30 cellular contexts compared by ENCODE assay signal in the genomic region with DNA sequence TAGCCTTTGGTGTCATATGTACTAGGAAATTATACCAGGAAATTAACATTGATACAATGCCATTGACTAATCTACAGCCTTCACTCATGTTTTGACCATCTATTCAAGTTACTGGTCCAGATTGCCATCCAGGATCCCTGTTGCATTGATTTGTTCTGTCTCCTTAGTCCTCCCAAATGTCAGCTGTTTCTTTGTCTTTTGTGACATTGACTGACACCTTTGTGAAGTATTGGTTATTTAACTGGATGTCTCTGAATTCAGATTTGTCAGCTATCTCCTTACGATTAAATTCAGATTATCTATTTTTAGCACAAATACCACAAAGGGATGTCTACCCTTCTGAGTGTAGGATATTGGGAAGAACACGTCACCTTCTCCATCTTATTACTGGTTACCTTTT.
A peak's percentile ranks its signal among the peaks of the same experiment; 100 is the strongest.
DNase-seq lines count a peak whose midpoint lies in the region; ATAC-seq, FAIRE-seq and TF ChIP-seq lines count a peak whose summit lies in the region.
"Had no signal": no experiment of that assay in that cellular context is flagged by ENCODE, and none has a peak within 500 bp of the region (broad histone marks: within the 10 kb centered on the region; RNA-seq: fewer than 3 reads in every experiment).

No MANE protein-coding gene starts in this region.

- peak; percentile 36 for FAIRE-seq in HTR-8/SVneo (lab: Jason Lieb, UNC)
- FAIRE-seq: A204.1, A549 had no signal

- DNase-seq in HTR-8/SVneo (ENCODE audit: insufficient read length, low spot score): no peak
- no peak for DNase-seq in activated CD8-positive, alpha-beta memory T cell treated with anti-CD3 and anti-CD28 coated beads for 24 hours
- DNase-seq: 8988T; ACHN; AML-193; BE2C; C1 segment of cervical spinal cord; Caco-2; Calu3; CD4-positive, alpha-beta memory T cell; CD4-positive, alpha-beta T cell; CD4-positive, CD25-positive, alpha-beta regulatory T cell; CD8-positive, alpha-beta memory T cell; CD8-positive, alpha-beta T cell; COR-L47; DMS 273 treated with DMSO at 0.1 percent for 48 hours; DMS153; DMS53; DMS79; DMS79 treated with DMSO at 0.1 percent for 48 hours; DND-41; EL had no signal

- TF ChIP-seq RAD21 in neural cell (conservative IDR thresholded peaks at IDR 0.05): no peak

- ATAC-seq in GM21723 (IDR thresholded peaks at IDR 0.05; ENCODE audit: unreplicated experiment): no peak
- ATAC-seq: A549; CD8-positive, alpha-beta T cell had no signal

- no peaks in the 10 kb centered on the region for H3K79me2 ChIP-seq in neural cell (replicated peaks; ENCODE audit: insufficient read depth, low read length)

- no peaks in the 10 kb centered on the region for H3K9me3 ChIP-seq in neural cell (ENCODE audit: low read length)
- H3K9me3 ChIP-seq: A549; BE2C; BLaER1 treated with 17β-estradiol and CSF1 and Interleukin-3, amounts not matched to agents 10 nM and 100 nM; Caco-2 had no signal

- TF ChIP-seq CTCF in neural cell (IDR thresholded peaks at IDR 0.05; ENCODE audit: poor library complexity, severe bottlenecking): no peak

- peak; percentile 98 for TF ChIP-seq EP300 in neural cell (conservative IDR thresholded peaks at IDR 0.05; ENCODE audit: poor library complexity, severe bottlenecking)

- no peaks in the 10 kb centered on the region for H3K27me3 ChIP-seq in neural cell (ENCODE audit: insufficient read depth, low read depth, low read length)
- H3K27me3 ChIP-seq: BE2C; BLaER1; BLaER1 treated with 17β-estradiol and CSF1 and Interleukin-3, amounts not matched to agents 10 nM and 100 nM had no signal

- H3K36me3 ChIP-seq in neural cell (ENCODE audit: insufficient read depth, low read length): no peaks in the 10 kb centered on the region
- H3K36me3 ChIP-seq: BE2C; BLaER1; BLaER1 treated with 17β-estradiol and CSF1 and Interleukin-3, amounts not matched to agents 10 nM and 100 nM had no signal

- no peaks in the 10 kb centered on the region for H3K9me2 ChIP-seq in neural cell (ENCODE audit: insufficient read depth, low read length)

- H4K20me1 ChIP-seq in neural cell (ENCODE audit: insufficient read depth): no peaks in the 10 kb centered on the region
- H4K20me1 ChIP-seq: BLaER1; BLaER1 treated with 17β-estradiol and CSF1 and Interleukin-3, amounts not matched to agents 10 nM and 100 nM had no signal

- H3K4me2 ChIP-seq in neural cell (ENCODE audit: low read length): peak overlapping the region; percentile 8
- H3K4me2 ChIP-seq: A549; BLaER1; BLaER1 treated with 17β-estradiol and CSF1 and Interleukin-3, amounts not matched to agents 10 nM and 100 nM had no signal

- H3K9ac ChIP-seq in neural cell (ENCODE audit: low read length): peak overlapping the region; percentile 29
- H3K9ac ChIP-seq: BLaER1; BLaER1 treated with 17β-estradiol and CSF1 and Interleukin-3, amounts not matched to agents 10 nM and 100 nM had no signal

- H3K27ac ChIP-seq in neural cell (ENCODE audit: low read length): peak overlapping the region; percentile 87
- H3K27ac ChIP-seq: 22Rv1; A549; BLaER1; BLaER1 treated with 17β-estradiol and CSF1 and Interleukin-3, amounts not matched to agents 10 nM and 100 nM; C4-2B had no signal

- peak overlapping the region; percentile 22 for H3K4me3 ChIP-seq in neural cell (ENCODE audit: low read length)
- H3K4me3 ChIP-seq: A549; BLaER1; BLaER1 treated with 17β-estradiol and CSF1 and Interleukin-3, amounts not matched to agents 10 nM and 100 nM had no signal

- H3F3A ChIP-seq in neural cell (ENCODE audit: insufficient read depth, low read length, poor library complexity, severe bottlenecking): no peaks in the 10 kb centered on the region

- H2AFZ ChIP-seq in neural cell (ENCODE audit: low read depth, low read length): no peak overlapping the region

TF ChIP-seq in neural cell, 6 proteins besides CTCF, POLR2A, EP300 and RAD21:
- TF ChIP-seq POLR2AphosphoS5 (IDR thresholded peaks at IDR 0.05): peak; percentile 61
- TF ChIP-seq, protein P1, sequence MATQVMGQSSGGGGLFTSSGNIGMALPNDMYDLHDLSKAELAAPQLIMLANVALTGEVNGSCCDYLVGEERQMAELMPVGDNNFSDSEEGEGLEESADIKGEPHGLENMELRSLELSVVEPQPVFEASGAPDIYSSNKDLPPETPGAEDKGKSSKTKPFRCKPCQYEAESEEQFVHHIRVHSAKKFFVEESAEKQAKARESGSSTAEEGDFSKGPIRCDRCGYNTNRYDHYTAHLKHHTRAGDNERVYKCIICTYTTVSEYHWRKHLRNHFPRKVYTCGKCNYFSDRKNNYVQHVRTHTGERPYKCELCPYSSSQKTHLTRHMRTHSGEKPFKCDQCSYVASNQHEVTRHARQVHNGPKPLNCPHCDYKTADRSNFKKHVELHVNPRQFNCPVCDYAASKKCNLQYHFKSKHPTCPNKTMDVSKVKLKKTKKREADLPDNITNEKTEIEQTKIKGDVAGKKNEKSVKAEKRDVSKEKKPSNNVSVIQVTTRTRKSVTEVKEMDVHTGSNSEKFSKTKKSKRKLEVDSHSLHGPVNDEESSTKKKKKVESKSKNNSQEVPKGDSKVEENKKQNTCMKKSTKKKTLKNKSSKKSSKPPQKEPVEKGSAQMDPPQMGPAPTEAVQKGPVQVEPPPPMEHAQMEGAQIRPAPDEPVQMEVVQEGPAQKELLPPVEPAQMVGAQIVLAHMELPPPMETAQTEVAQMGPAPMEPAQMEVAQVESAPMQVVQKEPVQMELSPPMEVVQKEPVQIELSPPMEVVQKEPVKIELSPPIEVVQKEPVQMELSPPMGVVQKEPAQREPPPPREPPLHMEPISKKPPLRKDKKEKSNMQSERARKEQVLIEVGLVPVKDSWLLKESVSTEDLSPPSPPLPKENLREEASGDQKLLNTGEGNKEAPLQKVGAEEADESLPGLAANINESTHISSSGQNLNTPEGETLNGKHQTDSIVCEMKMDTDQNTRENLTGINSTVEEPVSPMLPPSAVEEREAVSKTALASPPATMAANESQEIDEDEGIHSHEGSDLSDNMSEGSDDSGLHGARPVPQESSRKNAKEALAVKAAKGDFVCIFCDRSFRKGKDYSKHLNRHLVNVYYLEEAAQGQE (IDR thresholded peaks at IDR 0.05; ENCODE audit: borderline replicate concordance): no peak
